In genomic region chr10:56496087-56496486, GRCh38 we compare ENCODE assay signal across 31 cellular contexts.
"Had no signal": no experiment of that assay in that cellular context is flagged by ENCODE, and none has a peak within 500 bp of the region (broad histone marks: within the 10 kb centered on the region; RNA-seq: fewer than 3 reads in every experiment).

No MANE protein-coding gene starts in this region.

- H3K36me3 Mint-ChIP-seq: activated CD8-positive, alpha-beta memory T cell treated with anti-CD3 and anti-CD28 coated beads, Interleukin-2, amount 10 ng/mL, durations not matched to agents 7 days and 5 days; activated naive CD8-positive, alpha-beta T cell treated with anti-CD3 and anti-CD28 coated beads for 36 hours had no signal

- H3K27me3 Mint-ChIP-seq: activated CD4-positive, alpha-beta memory T cell treated with anti-CD3 and anti-CD28 coated beads, Interleukin-2, amount 10 ng/mL, durations not matched to agents 7 days and 5 days; activated CD8-positive, alpha-beta memory T cell treated with anti-CD3 and anti-CD28 coated beads, Interleukin-2, amount 10 ng/mL, durations not matched to agents 7 days and 5 days; activated naive CD8-positive, alpha-beta T cell treated with anti-CD3 and anti-CD28 coated beads for 36 hours; activated T-helper 17 cell treated with anti-CD3 and anti-CD28 coated beads, Interleukin-2, amount 50 U/mL, for 72 hours had no signal

- ATAC-seq: activated CD8-positive, alpha-beta memory T cell treated with anti-CD3 and anti-CD28 coated beads, Interleukin-2, amount 10 ng/mL, durations not matched to agents 7 days and 5 days; activated T-helper 17 cell treated with anti-CD3 and anti-CD28 coated beads, Interleukin-2, amount 50 U/mL, for 72 hours had no signal

- H3K27ac Mint-ChIP-seq: activated CD4-positive, alpha-beta memory T cell treated with anti-CD3 and anti-CD28 coated beads, Interleukin-2, amount 10 ng/mL, durations not matched to agents 7 days and 5 days; activated CD8-positive, alpha-beta memory T cell treated with anti-CD3 and anti-CD28 coated beads, Interleukin-2, amount 10 ng/mL, durations not matched to agents 7 days and 5 days; activated naive CD8-positive, alpha-beta T cell treated with anti-CD3 and anti-CD28 coated beads for 36 hours; activated T-helper 17 cell treated with anti-CD3 and anti-CD28 coated beads, Interleukin-2, amount 50 U/mL, for 72 hours had no signal

- H3K4me1 Mint-ChIP-seq: activated CD4-positive, alpha-beta memory T cell treated with anti-CD3 and anti-CD28 coated beads, Interleukin-2, amount 10 ng/mL, durations not matched to agents 7 days and 5 days; activated CD8-positive, alpha-beta memory T cell treated with anti-CD3 and anti-CD28 coated beads, Interleukin-2, amount 10 ng/mL, durations not matched to agents 7 days and 5 days; activated naive CD8-positive, alpha-beta T cell treated with anti-CD3 and anti-CD28 coated beads for 36 hours; activated T-helper 17 cell treated with anti-CD3 and anti-CD28 coated beads, Interleukin-2, amount 50 U/mL, for 72 hours had no signal

- DNase-seq: activated CD4-positive, alpha-beta memory T cell treated with anti-CD3 and anti-CD28 coated beads, Interleukin-2, amount 10 ng/mL, durations not matched to agents 7 days and 5 days; activated CD4-positive, alpha-beta T cell treated with anti-CD3 and anti-CD28 coated beads for 1 hour; activated CD4-positive, alpha-beta T cell treated with anti-CD3 and anti-CD28 coated beads for 48 hours; activated CD4-positive, CD25-positive, alpha-beta regulatory T cell; activated CD8-positive, alpha-beta memory T cell treated with anti-CD3 and anti-CD28 coated beads for 24 hours; activated CD8-positive, alpha-beta memory T cell treated with anti-CD3 and anti-CD28 coated beads, Interleukin-2, amount 10 ng/mL, durations not matched to agents 7 days and 5 days; activated CD8-positive, alpha-beta memory T cell treated with anti-CD3 and anti-CD28 coated beads, Interleukin-2, amount 50 U/mL, for 48 hours; activated effector memory CD4-positive, alpha-beta T cell treated with anti-CD3 and anti-CD28 coated beads, Interleukin-2, amount 50 U/mL, for 16 hours; activated naive CD4-positive, alpha-beta T cell; activated naive CD4-positive, alpha-beta T cell treated with anti-CD3 and anti-CD28 coated beads, Interleukin-2, amount 50 U/mL, for 16 hours; activated naive CD8-positive, alpha-beta T cell treated with anti-CD3 and anti-CD28 coated beads for 36 hours; activated T-cell treated with anti-CD3 and anti-CD28 coated beads, Interleukin-2, amount 50 U/mL, for 48 hours; amniotic stem cell; aorta; brain microvascular endothelial cell; central memory CD4-positive, alpha-beta T cell; MG63; NCI-H1048; NCI-H1436 treated with DMSO at 0.1 percent for 48 hours; NCI-H187; NCI-H2029 treated with DMSO at 0.1 percent for 48 hours; NCI-H2107; NCI-H2171; NCI-H510A; NCI-H526; NCI-H748 treated with DMSO at 0.1 percent for 48 hours; NK-92 treated with Interleukin-12 subunit alpha and Interleukin-12 subunit beta, amount 100 ng/mL, for 24 hours; Right ventricle myocardium superior; T1000; WERI-Rb-1 had no signal

- H3K4me3 Mint-ChIP-seq: activated CD4-positive, alpha-beta memory T cell treated with anti-CD3 and anti-CD28 coated beads, Interleukin-2, amount 10 ng/mL, durations not matched to agents 7 days and 5 days; activated CD8-positive, alpha-beta memory T cell treated with anti-CD3 and anti-CD28 coated beads, Interleukin-2, amount 10 ng/mL, durations not matched to agents 7 days and 5 days; activated naive CD8-positive, alpha-beta T cell treated with anti-CD3 and anti-CD28 coated beads for 36 hours; activated T-helper 17 cell treated with anti-CD3 and anti-CD28 coated beads, Interleukin-2, amount 50 U/mL, for 72 hours had no signal
